9 cellular contexts compared by ENCODE assay signal in genomic region chr2:36322108-36322507, GRCh38. TPM values are rescaled to one million over a fixed set of nuclear protein-coding genes. Genes with fewer than 3 reads are reported as not detected.
DNase-seq lines count a peak whose midpoint lies in the region; ATAC-seq, FAIRE-seq and TF ChIP-seq lines count a peak whose summit lies in the region.
"Had no signal": no experiment of that assay in that cellular context is flagged by ENCODE, and none has a peak within 500 bp of the region (broad histone marks: within the 10 kb centered on the region; RNA-seq: fewer than 3 reads in every experiment).

No MANE protein-coding gene starts in this region.

- H3K9ac ChIP-seq in endothelial cell of umbilical vein (replicated peaks; ENCODE audit: extremely low read depth, insufficient read depth, low read length) (no peak overlapping the region), neural progenitor cell (no peak overlapping the region)

- dilution Hi-C loops in endothelial cell of umbilical vein (cut with MboI; ENCODE audit: extremely low pct_ligation_motif_present, low sequenced_read_pairs): no loop called here

- no peak overlapping the region for H3K4me3 Mint-ChIP-seq in neural progenitor cell
- no peak overlapping the region for H3K4me3 Mint-ChIP-seq in activated naive CD8-positive, alpha-beta T cell treated with anti-CD3 and anti-CD28 coated beads for 36 hours
- H3K4me3 Mint-ChIP-seq: activated naive CD8-positive, alpha-beta T cell treated with anti-CD3 and anti-CD28 coated beads, Interleukin-2, amount 50 U/mL, for 24 hours had no signal

- H3K36me3 ChIP-seq in endothelial cell of umbilical vein (ENCODE audit: control insufficient read depth in 2 of 2, extremely low read depth in 1 of 2, insufficient read depth in 2 of 2, low read length in 2 of 2): no peaks in the 10 kb centered on the region
- no peaks in the 10 kb centered on the region for H3K36me3 ChIP-seq in neural progenitor cell

- no peaks in the 10 kb centered on the region for H3K36me3 Mint-ChIP-seq in neural progenitor cell
- H3K36me3 Mint-ChIP-seq in activated naive CD8-positive, alpha-beta T cell treated with anti-CD3 and anti-CD28 coated beads for 36 hours: no peaks in the 10 kb centered on the region

- H3K4me1 ChIP-seq in endothelial cell of umbilical vein (ENCODE audit: control insufficient read depth, extremely low read depth, insufficient read depth, low read length) (no peaks in the 10 kb centered on the region), neural progenitor cell (no peaks in the 10 kb centered on the region)

- peaks cover 8% of the 10 kb centered on the region for H3K9me3 Mint-ChIP-seq in neural progenitor cell
- peaks cover 3% of the 10 kb centered on the region for H3K9me3 Mint-ChIP-seq in activated naive CD8-positive, alpha-beta T cell treated with anti-CD3 and anti-CD28 coated beads for 36 hours
- H3K9me3 Mint-ChIP-seq: activated naive CD8-positive, alpha-beta T cell treated with anti-CD3 and anti-CD28 coated beads, Interleukin-2, amount 50 U/mL, for 24 hours had no signal

- BruUV-seq in endothelial cell of umbilical vein (replicated peaks; lab: Mats Ljungman, UMichigan): no TSS peak

- H3K27ac Mint-ChIP-seq in neural progenitor cell: no peak overlapping the region
- H3K27ac Mint-ChIP-seq in activated naive CD8-positive, alpha-beta T cell treated with anti-CD3 and anti-CD28 coated beads for 36 hours: no peak overlapping the region
- H3K27ac Mint-ChIP-seq: activated naive CD8-positive, alpha-beta T cell treated with anti-CD3 and anti-CD28 coated beads, Interleukin-2, amount 50 U/mL, for 24 hours had no signal

- H3K4me1 Mint-ChIP-seq in neural progenitor cell: no peaks in the 10 kb centered on the region
- no peaks in the 10 kb centered on the region for H3K4me1 Mint-ChIP-seq in activated naive CD8-positive, alpha-beta T cell treated with anti-CD3 and anti-CD28 coated beads for 36 hours
- H3K4me1 Mint-ChIP-seq: activated naive CD8-positive, alpha-beta T cell treated with anti-CD3 and anti-CD28 coated beads, Interleukin-2, amount 50 U/mL, for 24 hours had no signal

- H3K9me3 ChIP-seq in endothelial cell of umbilical vein (replicated peaks; ENCODE audit: control insufficient read depth, insufficient read depth, low read length): no peaks in the 10 kb centered on the region
- no peaks in the 10 kb centered on the region for H3K9me3 ChIP-seq in neural progenitor cell (ENCODE audit: low read depth)

- H4K20me1 ChIP-seq in endothelial cell of umbilical vein (replicated peaks; ENCODE audit: control insufficient read depth, extremely low read depth, insufficient read depth, low read length): no peaks in the 10 kb centered on the region
- H4K20me1 ChIP-seq in neural progenitor cell (ENCODE audit: low read depth): no peaks in the 10 kb centered on the region

- TF ChIP-seq CTCF in endothelial cell of umbilical vein (IDR thresholded peaks at IDR 0.05; ENCODE audit: extremely low read depth in 1 of 2, insufficient read depth in 1 of 2, low read depth in 1 of 2, low read length in 2 of 2) (peak; percentile 28 to 60), neural progenitor cell (IDR thresholded peaks at IDR 0.05) (peak; percentile 66)

- DNase-seq in ELR (ENCODE audit: low read depth) (peak; percentile 56), NCI-H82 (lab: John Stamatoyannopoulos, UW) (peak; percentile 66), endothelial cell of umbilical vein (ENCODE audit: low read depth, low spot score) (peak; percentile 70), neural progenitor cell (ENCODE audit: low spot score) (peak; percentile 65), NCI-H2107 treated with DMSO at 0.1 percent for 48 hours (lab: John Stamatoyannopoulos, UW; ENCODE audit: unreplicated experiment) (no peak)
- no peak for DNase-seq in activated CD4-positive, alpha-beta T cell treated with anti-CD3 and anti-CD28 coated beads, Interleukin-2, amount 50 U/mL, for 4 hours
- no peak for DNase-seq in activated naive CD8-positive, alpha-beta T cell treated with anti-CD3 and anti-CD28 coated beads for 36 hours
- DNase-seq: activated naive CD8-positive, alpha-beta T cell treated with anti-CD3 and anti-CD28 coated beads, Interleukin-2, amount 50 U/mL, for 24 hours had no signal

- no peak overlapping the region for H3K27ac ChIP-seq in endothelial cell of umbilical vein (ENCODE audit: insufficient read depth, low read depth, low read length)
- H3K27ac ChIP-seq in neural progenitor cell: no peak overlapping the region

- POLR2A ChIA-PET in endothelial cell of umbilical vein (lab: Charles Lee): no interaction called here

- H3K79me2 ChIP-seq in endothelial cell of umbilical vein (ENCODE audit: control insufficient read depth, insufficient read depth, low read length) (no peaks in the 10 kb centered on the region), neural progenitor cell (ENCODE audit: low read depth) (no peaks in the 10 kb centered on the region)

- H3K4me3 ChIP-seq in endothelial cell of umbilical vein (replicated peaks in 1 of 3; ENCODE audit: insufficient read depth in 1 of 3, low read depth in 1 of 3, low read length in 3 of 3): no peak overlapping the region
- no peak overlapping the region for H3K4me3 ChIP-seq in neural progenitor cell

- CTCF ChIA-PET in endothelial cell of umbilical vein (lab: Charles Lee): interaction anchor here (0.6 to 1.9 kb wide), 28 partner anchors 9 to 911 kb away, joined by 3 to 14 read pairs (median 4); no protein-coding TSS in a partner anchor

- H3K27me3 ChIP-seq in endothelial cell of umbilical vein (ENCODE audit: control insufficient read depth in 2 of 2, insufficient read depth in 2 of 2, low read length in 2 of 2): peaks cover 3% of the 10 kb centered on the region in 2 experiments
- H3K27me3 ChIP-seq in neural progenitor cell: no peaks in the 10 kb centered on the region

- H3K4me2 ChIP-seq in endothelial cell of umbilical vein (ENCODE audit: insufficient read depth, low read length): no peak overlapping the region
- H3K4me2 ChIP-seq in neural progenitor cell: no peak overlapping the region

- FAIRE-seq in endothelial cell of umbilical vein (lab: Jason Lieb, UNC): peak; percentile 81

- H3K27me3 Mint-ChIP-seq in neural progenitor cell (ENCODE audit: insufficient read depth, low read depth): no peaks in the 10 kb centered on the region
- peaks cover 7% of the 10 kb centered on the region for H3K27me3 Mint-ChIP-seq in activated naive CD8-positive, alpha-beta T cell treated with anti-CD3 and anti-CD28 coated beads for 36 hours

- TF ChIP-seq POLR2A in endothelial cell of umbilical vein (IDR thresholded peaks at IDR 0.05; ENCODE audit: low read depth, low read length): no peak

- H3K9me1 ChIP-seq in endothelial cell of umbilical vein (replicated peaks; ENCODE audit: control insufficient read depth, extremely low read depth, insufficient read depth, low read length): no peaks in the 10 kb centered on the region

- intact Hi-C loops in endothelial cell of umbilical vein (cut with micrococcal nuclease): loop anchor here (1.0 to 5.0 kb wide), 3 partner anchors 349 to 450 kb away; no protein-coding TSS in a partner anchor

- H2AFZ ChIP-seq in endothelial cell of umbilical vein (ENCODE audit: low read depth, low read length) (no peak overlapping the region), neural progenitor cell (replicated peaks) (peak overlapping the region; percentile 67)

- H3F3A ChIP-seq in neural progenitor cell (ENCODE audit: low read depth): no peaks in the 10 kb centered on the region

- ATAC-seq in HG03354 (IDR thresholded peaks at IDR 0.05; ENCODE audit: poor library complexity, severe bottlenecking, unreplicated experiment): no peak
- ATAC-seq: activated naive CD8-positive, alpha-beta T cell treated with anti-CD3 and anti-CD28 coated beads, Interleukin-2, amount 50 U/mL, for 24 hours had no signal

TF ChIP-seq in endothelial cell of umbilical vein, 7 proteins besides CTCF, POLR2A, EP300 and RAD21:
- no peak for TF ChIP-seq MYC (IDR thresholded peaks at IDR 0.05; ENCODE audit: low read depth, low read length)
- TF ChIP-seq GATA2 (IDR thresholded peaks at IDR 0.05; ENCODE audit: insufficient read depth, insufficient read length, low read depth, low read length): no peak
- TF ChIP-seq JUN (IDR thresholded peaks at IDR 0.05; ENCODE audit: borderline replicate concordance, insufficient read depth, insufficient read length, low read depth): no peak
- TF ChIP-seq, protein P1, sequence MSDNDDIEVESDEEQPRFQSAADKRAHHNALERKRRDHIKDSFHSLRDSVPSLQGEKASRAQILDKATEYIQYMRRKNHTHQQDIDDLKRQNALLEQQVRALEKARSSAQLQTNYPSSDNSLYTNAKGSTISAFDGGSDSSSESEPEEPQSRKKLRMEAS (IDR thresholded peaks at IDR 0.05; ENCODE audit: insufficient read depth, insufficient read length): no peak
- TF ChIP-seq POLR2AphosphoS5 (IDR thresholded peaks at IDR 0.05; ENCODE audit: insufficient read depth, low read depth, low read length): no peak
- TF ChIP-seq EZH2 (IDR thresholded peaks at IDR 0.05; ENCODE audit: borderline replicate concordance, low read depth, low read length, severe bottlenecking): no peak
- no peak for TF ChIP-seq FOS (IDR thresholded peaks at IDR 0.05; ENCODE audit: borderline replicate concordance, insufficient read depth, low read length)

RNA-seq across cellular contexts. Expression of gene CRIM1, which starts 33.5 kb away (rescaled TPM):
- total RNA-seq in endothelial cell of umbilical vein (649 and 675 TPM in 2 replicates), neural progenitor cell (ENCODE audit: low replicate concordance) (4.9 and 10.2 TPM in 2 replicates)
- 422 and 462 TPM in 2 replicates for polyA plus RNA-seq in endothelial cell of umbilical vein
- 397 and 400 TPM in 2 replicates for polyA plus RNA-seq in endothelial cell of umbilical vein (2011; cell fraction: cytosol; rRNA removed)
- polyA plus RNA-seq in endothelial cell of umbilical vein (2011; cell fraction: nucleus; rRNA removed): 406 and 467 TPM in 2 replicates
- polyA plus RNA-seq in endothelial cell of umbilical vein (2012): 369 and 389 TPM in 2 replicates
- 1,644 and 1,810 TPM in 2 replicates for polyA minus RNA-seq in endothelial cell of umbilical vein
- polyA minus RNA-seq in endothelial cell of umbilical vein (2011; cell fraction: cytosol; rRNA and poly(A)+ RNA removed): 271 TPM
- polyA minus RNA-seq in endothelial cell of umbilical vein (2011; cell fraction: nucleus; rRNA and poly(A)+ RNA removed): 1,549 and 1,599 TPM in 2 replicates
- total RNA-seq in activated naive CD8-positive, alpha-beta T cell treated with anti-CD3 and anti-CD28 coated beads for 36 hours: 10 to 100 TPM; 11.8 to 12.6 TPM

Comparison
In these comparisons a context has a peak if more than half of its experiments do, and no peak if none do; other contexts are left out.
1. DNase-seq: peak in ELR (single experiment), NCI-H82 (single experiment), endothelial cell of umbilical vein (single experiment) and neural progenitor cell (single experiment); none in activated CD4-positive, alpha-beta T cell treated with anti-CD3 and anti-CD28 coated beads, Interleukin-2, amount 50 U/mL, for 4 hours (0 of 2), activated naive CD8-positive, alpha-beta T cell treated with anti-CD3 and anti-CD28 coated beads for 36 hours (single experiment) and NCI-H2107 treated with DMSO at 0.1 percent for 48 hours (single experiment).
2. RNA of gene CRIM1, which starts 33.5 kb away (total RNA-seq): 649 to 675 TPM in endothelial cell of umbilical vein; 11.8 to 12.6 TPM in activated naive CD8-positive, alpha-beta T cell treated with anti-CD3 and anti-CD28 coated beads for 36 hours and 4.9 to 10.2 TPM in neural progenitor cell; every median in the first group is over 10 times any median in the second.